In genomic region chr12:112900298-112901145, GRCh38 we compare ENCODE assay signal across 8 cellular contexts. TPM values are rescaled to one million over a fixed set of nuclear protein-coding genes. Genes with fewer than 3 reads are reported as not detected.
A peak's percentile ranks its signal among the peaks of the same experiment; 100 is the strongest.
DNase-seq lines count a peak whose midpoint lies in the region; ATAC-seq and TF ChIP-seq lines count a peak whose summit lies in the region.

No MANE protein-coding gene starts in this region.

- peak overlapping the region; percentile 37 for H3K27ac Mint-ChIP-seq in T-helper 1 cell treated with Interleukin-12 subunit alpha and Interleukin-12 subunit beta and Interleukin-4 antibody, amounts not matched to agents 30 μg/mL and 1 μg/mL, for 36 hours
- H3K27ac Mint-ChIP-seq in chondrocyte (ENCODE audit: unreplicated experiment): no peak overlapping the region

- H3K36me3 ChIP-seq in heart left ventricle (no peaks in the 10 kb centered on the region), mesendoderm (ENCODE audit: control insufficient read depth, insufficient read depth, low read length) (no peaks in the 10 kb centered on the region), upper lobe of right lung (no peaks in the 10 kb centered on the region)

- no peak overlapping the region for H3K4me2 ChIP-seq in mesendoderm (ENCODE audit: low read length)

- peaks cover 29% of the 10 kb centered on the region for H3K27me3 Mint-ChIP-seq in T-helper 1 cell treated with Interleukin-12 subunit alpha and Interleukin-12 subunit beta and Interleukin-4 antibody, amounts not matched to agents 30 μg/mL and 1 μg/mL, for 36 hours (ENCODE audit: low read depth)
- H3K27me3 Mint-ChIP-seq in chondrocyte (ENCODE audit: low read depth): peaks cover 34% of the 10 kb centered on the region

- H3K9me3 ChIP-seq in heart left ventricle (no peaks in the 10 kb centered on the region), upper lobe of right lung (no peaks in the 10 kb centered on the region)

- no peak for ATAC-seq in heart left ventricle
- peak; percentile 90 for ATAC-seq in upper lobe of right lung
- no peak for ATAC-seq in GM21447 (IDR thresholded peaks at IDR 0.05; ENCODE audit: unreplicated experiment)

- H3K27ac ChIP-seq in heart left ventricle (no peak overlapping the region), mesendoderm (ENCODE audit: low read depth, low read length) (no peak overlapping the region), upper lobe of right lung (no peak overlapping the region)

- H2BK15ac ChIP-seq in mesendoderm (replicated peaks; ENCODE audit: low read depth): no peak overlapping the region

- H3K27me3 ChIP-seq in heart left ventricle (peaks cover 0 to 19% (median 0%) of the 10 kb centered on the region in 9 donors), mesendoderm (ENCODE audit: insufficient read depth, low read length, poor library complexity) (no peaks in the 10 kb centered on the region), upper lobe of right lung (no peaks in the 10 kb centered on the region)

- H3K4me1 ChIP-seq in heart left ventricle (peaks cover 0 to 12% (median 0%) of the 10 kb centered on the region in 12 donors), mesendoderm (ENCODE audit: control insufficient read depth, low read depth, low read length) (no peaks in the 10 kb centered on the region), upper lobe of right lung (peaks cover 11% of the 10 kb centered on the region)

- no peak overlapping the region for H2BK120ac ChIP-seq in mesendoderm (ENCODE audit: low read depth, low read length)

- H3K4me3 ChIP-seq in heart left ventricle (no peak overlapping the region), mesendoderm (ENCODE audit: low read length) (no peak overlapping the region), upper lobe of right lung (no peak overlapping the region)

- H3K36me3 Mint-ChIP-seq in T-helper 1 cell treated with Interleukin-12 subunit alpha and Interleukin-12 subunit beta and Interleukin-4 antibody, amounts not matched to agents 30 μg/mL and 1 μg/mL, for 36 hours (ENCODE audit: low read depth): peaks cover 2% of the 10 kb centered on the region
- no peaks in the 10 kb centered on the region for H3K36me3 Mint-ChIP-seq in chondrocyte (ENCODE audit: low read depth)

- 84 to 87% (median 87%) methylated on average over 11 of the region's 11 CpGs for WGBS in heart left ventricle, 4 donors
- no CpG with 5 or more reads among the region's 11 CpGs for WGBS in mesendoderm (ENCODE audit: extremely low coverage, insufficient coverage, low lambda C conversion rate)

- no peaks in the 10 kb centered on the region for H3K79me1 ChIP-seq in mesendoderm (ENCODE audit: low read length)

- H3K4me1 Mint-ChIP-seq in T-helper 1 cell treated with Interleukin-12 subunit alpha and Interleukin-12 subunit beta and Interleukin-4 antibody, amounts not matched to agents 30 μg/mL and 1 μg/mL, for 36 hours (ENCODE audit: low read depth): peaks cover 24% of the 10 kb centered on the region
- H3K4me1 Mint-ChIP-seq in chondrocyte (ENCODE audit: low read depth): peaks cover 10% of the 10 kb centered on the region

- no peak overlapping the region for H3K4ac ChIP-seq in mesendoderm (ENCODE audit: low read depth, low read length)

- no peak overlapping the region for H3K4me3 Mint-ChIP-seq in T-helper 1 cell treated with Interleukin-12 subunit alpha and Interleukin-12 subunit beta and Interleukin-4 antibody, amounts not matched to agents 30 μg/mL and 1 μg/mL, for 36 hours
- no peak overlapping the region for H3K4me3 Mint-ChIP-seq in chondrocyte (ENCODE audit: unreplicated experiment)

- H3K23ac ChIP-seq in mesendoderm (ENCODE audit: low read length): no peak overlapping the region

- DNase-seq in heart left ventricle (no peak), cardiac septum (ENCODE audit: low spot score) (no peak), NAMALWA (ENCODE audit: low spot score) (peak; percentile 76), chondrocyte (ENCODE audit: low spot score) (no peak), mesendoderm (peak; percentile 86), upper lobe of right lung (no peak)

- TF ChIP-seq POLR2A in heart left ventricle (IDR thresholded peaks at IDR 0.05): no peak

- H3K79me2 ChIP-seq in mesendoderm (ENCODE audit: control insufficient read depth, insufficient read depth, low read length): no peaks in the 10 kb centered on the region

- H2BK5ac ChIP-seq in mesendoderm (ENCODE audit: low read length): no peak overlapping the region

- intact Hi-C loops in heart left ventricle (cut with DNase I) (loop anchor here in 8 of 10 donors (2.0 to 10.0 kb wide), 6 partner anchors 74 to 132 kb away; partner anchors contain the start of gene OAS2 (in 2 of the 8)), cardiac septum (cut with DNase I) (loop anchor here (5.0 kb wide), 2 partner anchors 37 to 132 kb away; partner anchors contain the start of gene OAS3), upper lobe of right lung (cut with DNase I) (no loop called here)

- H4K5ac ChIP-seq in mesendoderm (ENCODE audit: low read length): no peak overlapping the region

- H3K9me3 Mint-ChIP-seq in T-helper 1 cell treated with Interleukin-12 subunit alpha and Interleukin-12 subunit beta and Interleukin-4 antibody, amounts not matched to agents 30 μg/mL and 1 μg/mL, for 36 hours: no peaks in the 10 kb centered on the region
- no peaks in the 10 kb centered on the region for H3K9me3 Mint-ChIP-seq in chondrocyte (ENCODE audit: low read depth)

- no peak overlapping the region for H4K8ac ChIP-seq in mesendoderm (ENCODE audit: low read depth, low read length)

- TF ChIP-seq CTCF in heart left ventricle (IDR thresholded peaks at IDR 0.05) (peak; percentile 44 to 69 (median 60)), chondrocyte (IDR thresholded peaks at IDR 0.05) (peak; percentile 79), upper lobe of right lung (IDR thresholded peaks at IDR 0.05) (peak; percentile 76)

- no peak overlapping the region for H3K9ac ChIP-seq in mesendoderm (ENCODE audit: low read length)

- no peak overlapping the region for H3K56ac ChIP-seq in mesendoderm (ENCODE audit: low read length)

- no peak overlapping the region for H3K18ac ChIP-seq in mesendoderm (ENCODE audit: low read length)

- no peak overlapping the region for H2AK5ac ChIP-seq in mesendoderm (ENCODE audit: low read length)

RNA-seq across cellular contexts. Expression of gene OAS1, which starts 6.2 kb away (rescaled TPM):
- total RNA-seq in heart left ventricle: 10 to 100 TPM in 4 of 9 donors, 1 to 10 TPM in 5; 4.1 to 34.8 (median 8.0) TPM
- polyA plus RNA-seq in heart left ventricle: 1 to 10 TPM; 4.1 to 5.8 TPM
- total RNA-seq in cardiac septum: 4.0 TPM
- not detected in 3 replicates for total RNA-seq in chondrocyte
- polyA plus RNA-seq in mesendoderm (2013, experiment 1 of 2): 0.03 TPM
- 0.04 TPM for polyA plus RNA-seq in mesendoderm (2013, experiment 2 of 2)
- 60.0 TPM for total RNA-seq in upper lobe of right lung

RNA-seq across cellular contexts. Expression of gene OAS3, which starts 37.8 kb away (rescaled TPM):
- total RNA-seq in heart left ventricle (10 to 100 TPM in 4 of 9 donors, 1 to 10 TPM in 5; 5.7 to 45.1 (median 10.0) TPM), cardiac septum (6.4 TPM), chondrocyte (0.46 to 0.55 TPM in 2 of 3 replicates, not detected in the other), upper lobe of right lung (47.4 TPM)
- 1 to 10 TPM; 4.1 to 4.6 TPM for polyA plus RNA-seq in heart left ventricle
- polyA plus RNA-seq in mesendoderm (2013, experiment 1 of 2): 0.39 TPM
- polyA plus RNA-seq in mesendoderm (2013, experiment 2 of 2): 0.46 TPM

Comparison
In these comparisons a context has a peak if more than half of its experiments do, and no peak if none do; other contexts are left out.
1. DNase-seq: peak in NAMALWA (single experiment) and mesendoderm (single experiment); none in heart left ventricle (0 of 5), cardiac septum (single experiment), chondrocyte (single experiment) and upper lobe of right lung (single experiment).
2. Peak in every context shown above with its lines, with median percentiles within 50 percentile points of each other: CTCF ChIP-seq.